8 cellular contexts compared by ENCODE assay signal in the genomic region with DNA sequence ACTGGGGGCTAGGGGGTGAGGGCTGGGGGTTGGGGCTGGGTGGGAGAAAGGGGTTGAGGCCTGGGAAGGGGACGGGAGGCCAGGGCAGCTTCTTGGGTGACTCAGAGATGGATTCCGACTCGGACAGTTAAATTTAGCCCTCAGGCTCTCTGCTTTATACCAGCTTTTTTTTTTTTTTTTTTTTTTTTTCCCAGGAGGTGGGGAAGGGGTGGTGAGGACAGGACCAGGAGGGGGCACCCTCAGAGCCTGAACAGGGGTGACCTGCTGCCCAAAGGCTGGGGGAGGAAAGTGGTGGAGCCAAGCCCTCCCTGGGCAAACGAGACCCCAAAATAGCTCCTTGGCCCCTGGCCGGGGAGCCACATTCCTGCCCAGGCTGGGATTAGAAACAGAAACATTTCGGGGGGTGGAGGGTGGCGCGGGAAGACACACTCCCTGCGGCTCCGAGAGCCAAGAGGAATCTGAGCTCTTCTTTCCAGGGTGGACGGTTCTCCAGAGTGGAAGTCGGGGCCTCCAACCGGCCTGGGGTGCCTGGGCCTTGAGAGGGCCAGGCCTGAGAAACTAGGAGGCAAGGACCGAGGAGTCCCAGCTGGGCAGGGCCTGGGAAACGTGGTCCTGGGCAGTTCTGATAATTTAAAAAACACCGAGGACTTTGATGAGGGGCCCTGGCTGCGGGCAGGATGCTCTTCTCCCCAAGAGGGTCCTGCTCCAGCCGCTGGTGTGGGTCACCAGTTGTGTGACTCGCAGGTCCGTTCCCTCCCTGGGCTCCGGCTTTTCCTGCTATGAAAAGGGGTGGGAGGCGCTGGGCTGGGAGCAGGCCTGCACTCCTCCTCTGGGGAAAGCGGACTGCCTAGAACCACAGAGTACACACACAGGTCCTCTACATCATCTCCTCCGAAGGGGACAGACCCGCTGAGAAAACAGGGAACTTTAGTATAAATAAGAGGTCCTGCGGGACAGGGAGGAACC. TPM values are rescaled to one million over a fixed set of nuclear protein-coding genes. Genes with fewer than 3 reads are reported as not detected.
DNase-seq lines count a peak whose midpoint lies in the region; ATAC-seq and TF ChIP-seq lines count a peak whose summit lies in the region.

No MANE protein-coding gene starts in this region.

- H3K9me3 Mint-ChIP-seq in WTC11: no peaks in the 10 kb centered on the region

- peaks cover 32% of the 10 kb centered on the region for H3K27me3 Mint-ChIP-seq in WTC11 (ENCODE audit: low read depth)

- peaks cover 18% of the 10 kb centered on the region for H3K36me3 Mint-ChIP-seq in WTC11

- no peak overlapping the region for H3K4me3 Mint-ChIP-seq in WTC11

- TF ChIP-seq CTCF in RWPE1 (conservative IDR thresholded peaks at IDR 0.05; ENCODE audit: low read depth): no peak
- no peak for TF ChIP-seq CTCF in omental fat pad (IDR thresholded peaks at IDR 0.05)
- TF ChIP-seq CTCF in WTC11 (IDR thresholded peaks at IDR 0.05): no peak

- CTCF ChIA-PET in RWPE1 (lab: Yijun Ruan, JAX): interaction anchor here (0.6 to 1.3 kb wide), 3 partner anchors 13 to 198 kb away, joined by 3 to 8 read pairs (median 8); no protein-coding TSS in a partner anchor
- CTCF ChIA-PET in WTC11 (lab: Charles Lee): interaction anchor here (0.5 to 5.4 kb wide), 18 partner anchors 9 to 570 kb away, joined by 3 to 175 read pairs (median 6); a partner anchor contains a TSS

- DNase-seq in AG08396 (ENCODE audit: low spot score) (peak; percentile 88), RWPE1 (ENCODE audit: low spot score) (peak; percentile 80), fibroblast of peridontal ligament (ENCODE audit: extremely low read depth) (peak; percentile 82), omental fat pad (ENCODE audit: low spot score) (no peak), WTC11 (ENCODE audit: low spot score) (no peak), retina (no peak)
- no peak for DNase-seq in stimulated activated naive CD8-positive, alpha-beta T cell treated with anti-CD3 and anti-CD28 coated beads, Interleukin-15, Interleukin-2, amounts not matched to agents 100 U/mL and 50 U/mL, for 24 hours

- H3K4me1 Mint-ChIP-seq in WTC11: peaks cover 33% of the 10 kb centered on the region

- peak overlapping the region; percentile 98 for H3K27ac ChIP-seq in RWPE1

- no peak overlapping the region; the same call in 1 of the 2 replicates for H3K27ac Mint-ChIP-seq in WTC11

- ATAC-seq in omental fat pad (ENCODE audit: low FRiP score): peak; percentile 17
- no peak for ATAC-seq in WTC11
- no peak for ATAC-seq in HG03442 (IDR thresholded peaks at IDR 0.05; ENCODE audit: unreplicated experiment)
- ATAC-seq in stimulated activated naive CD8-positive, alpha-beta T cell treated with anti-CD3 and anti-CD28 coated beads, Interleukin-15, Interleukin-2, amounts not matched to agents 100 U/mL and 50 U/mL, for 24 hours: no peak

- POLR2A ChIA-PET in RWPE1 (lab: Yijun Ruan, JAX; ENCODE audit: low non-redundant PET): interaction anchor here (0.5 to 2.6 kb wide), 9 partner anchors 12 to 931 kb away, joined by 3 to 27 read pairs (median 4); a partner anchor contains a TSS
- POLR2A ChIA-PET in WTC11 (lab: Charles Lee): interaction anchor here (0.6 to 5.4 kb wide), 5 partner anchors 10 to 52 kb away, joined by 3 to 70 read pairs (median 6); a partner anchor contains a TSS

TF ChIP-seq in WTC11, 78 proteins besides CTCF, POLR2A, EP300 and RAD21:
- TF ChIP-seq, protein P1, sequence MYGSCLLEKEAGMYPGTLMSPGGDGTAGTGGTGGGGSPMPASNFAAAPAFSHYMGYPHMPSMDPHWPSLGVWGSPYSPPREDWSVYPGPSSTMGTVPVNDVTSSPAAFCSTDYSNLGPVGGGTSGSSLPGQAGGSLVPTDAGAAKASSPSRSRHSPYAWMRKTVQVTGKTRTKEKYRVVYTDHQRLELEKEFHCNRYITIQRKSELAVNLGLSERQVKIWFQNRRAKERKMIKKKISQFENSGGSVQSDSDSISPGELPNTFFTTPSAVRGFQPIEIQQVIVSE (CRISPR knock-in tag; IDR thresholded peaks at IDR 0.05; ENCODE audit: borderline replicate concordance): no peak
- TF ChIP-seq IRF2 (CRISPR knock-in tag; IDR thresholded peaks at IDR 0.05; ENCODE audit: borderline replicate concordance, low read depth) (no peak), ZBTB21 (CRISPR knock-in tag; IDR thresholded peaks at IDR 0.05; ENCODE audit: borderline replicate concordance) (no peak)
- TF ChIP-seq, protein P2, sequence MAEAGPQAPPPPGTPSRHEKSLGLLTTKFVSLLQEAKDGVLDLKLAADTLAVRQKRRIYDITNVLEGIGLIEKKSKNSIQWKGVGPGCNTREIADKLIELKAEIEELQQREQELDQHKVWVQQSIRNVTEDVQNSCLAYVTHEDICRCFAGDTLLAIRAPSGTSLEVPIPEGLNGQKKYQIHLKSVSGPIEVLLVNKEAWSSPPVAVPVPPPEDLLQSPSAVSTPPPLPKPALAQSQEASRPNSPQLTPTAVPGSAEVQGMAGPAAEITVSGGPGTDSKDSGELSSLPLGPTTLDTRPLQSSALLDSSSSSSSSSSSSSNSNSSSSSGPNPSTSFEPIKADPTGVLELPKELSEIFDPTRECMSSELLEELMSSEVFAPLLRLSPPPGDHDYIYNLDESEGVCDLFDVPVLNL (CRISPR knock-in tag; IDR thresholded peaks at IDR 0.05; ENCODE audit: borderline replicate concordance, low read depth): no peak
- TF ChIP-seq, protein P3, sequence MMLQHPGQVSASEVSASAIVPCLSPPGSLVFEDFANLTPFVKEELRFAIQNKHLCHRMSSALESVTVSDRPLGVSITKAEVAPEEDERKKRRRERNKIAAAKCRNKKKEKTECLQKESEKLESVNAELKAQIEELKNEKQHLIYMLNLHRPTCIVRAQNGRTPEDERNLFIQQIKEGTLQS (CRISPR knock-in tag; conservative IDR thresholded peaks at IDR 0.05): no peak

RNA-seq across cellular contexts. Expression of a gene that starts 0.8 kb away (rescaled TPM):
- 10 to 100 TPM in 3 of 4 donors, 1 to 10 TPM in 1; 9.4 to 30.1 (median 23.2) TPM for total RNA-seq in omental fat pad
- total RNA-seq in WTC11 (2021): 34.4 to 42.7 TPM (median 38.8 TPM) in 3 replicates

RNA-seq across cellular contexts. Expression of a gene that starts 9.5 kb away (rescaled TPM):
- total RNA-seq in omental fat pad: 10 to 100 TPM; 26.2 to 42.5 (median 35.9) TPM
- total RNA-seq in WTC11 (2021): 50.2 to 60.7 TPM (median 56.6 TPM) in 3 replicates

RNA-seq across cellular contexts. Expression of a gene that starts 14.1 kb away (rescaled TPM):
- 10 to 100 TPM in 1 of 4 donors, 1 to 10 TPM in 3; 4.3 to 13.4 (median 7.8) TPM for total RNA-seq in omental fat pad
- total RNA-seq in WTC11 (2021): 26.0 to 37.0 TPM (median 36.5 TPM) in 3 replicates

RNA-seq across cellular contexts. Expression of a gene that starts 32.0 kb away (rescaled TPM):
- under 1 TPM in 1 of 4 donors, not detected in 3; 0.24 TPM for total RNA-seq in omental fat pad
- 0.16 to 0.39 TPM (median 0.25 TPM) in 3 replicates for total RNA-seq in WTC11 (2021)

RNA-seq across cellular contexts. Expression of a gene that starts 49.9 kb away (rescaled TPM):
- total RNA-seq in omental fat pad (not detected), WTC11 (2021) (0.11 to 0.23 TPM in 2 of 3 replicates, not detected in the other)

Comparison
In these comparisons a context has a peak if more than half of its experiments do, and no peak if none do; other contexts are left out.
1. DNase-seq: peak in AG08396 (single experiment), RWPE1 (single experiment) and fibroblast of peridontal ligament (single experiment); none in omental fat pad (single experiment), WTC11 (single experiment), retina (single experiment) and stimulated activated naive CD8-positive, alpha-beta T cell treated with anti-CD3 and anti-CD28 coated beads, Interleukin-15, Interleukin-2, amounts not matched to agents 100 U/mL and 50 U/mL, for 24 hours (single experiment).